16 cellular contexts compared by ENCODE assay signal in the genomic region with DNA sequence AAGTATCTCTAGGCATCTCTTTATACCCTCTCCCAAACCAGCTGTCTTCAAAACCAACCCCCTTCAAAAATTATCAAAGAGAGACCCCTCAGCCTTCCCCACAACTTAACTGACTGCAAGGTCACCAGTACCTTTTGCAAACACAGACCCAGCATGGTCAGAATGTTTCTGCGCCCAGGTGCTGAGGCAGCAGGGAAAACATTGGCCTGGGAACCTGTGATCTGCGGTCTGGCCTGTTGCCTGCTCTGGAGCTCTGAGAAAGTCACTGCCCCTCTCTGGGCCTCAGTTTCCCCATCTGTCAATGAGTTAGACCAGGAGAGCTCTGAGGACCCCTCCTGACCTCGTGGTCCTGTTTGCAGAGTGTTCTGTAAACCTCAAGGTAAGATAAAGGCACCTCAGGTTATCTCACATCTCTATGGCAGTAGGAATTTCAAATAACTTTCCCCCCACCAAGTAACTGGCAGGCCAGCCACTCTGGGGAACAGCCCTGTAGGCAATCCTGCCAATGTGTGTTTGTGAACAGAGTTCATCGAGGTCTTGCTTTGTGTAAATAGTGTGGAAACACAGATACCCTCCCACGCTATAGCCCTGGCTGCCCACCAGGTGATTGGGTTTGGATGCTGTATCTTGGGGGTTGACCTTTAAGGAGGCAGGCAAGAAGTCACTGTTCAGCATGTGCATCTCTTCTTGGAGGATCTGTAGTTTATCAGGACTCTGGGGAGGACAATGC. TPM values are rescaled to one million over a fixed set of nuclear protein-coding genes. Genes with fewer than 3 reads are reported as not detected.
"Had no signal": no experiment of that assay in that cellular context is flagged by ENCODE, and none has a peak within 500 bp of the region (broad histone marks: within the 10 kb centered on the region; RNA-seq: fewer than 3 reads in every experiment).

No MANE protein-coding gene starts in this region.

- H3K27ac ChIP-seq: foreskin keratinocyte, pancreas, tibial nerve had no signal

- DNase-seq: activated B cell treated with CpG ODN at 0.5 μM for 24 hours; activated CD4-positive, alpha-beta T cell treated with anti-CD3 and anti-CD28 coated beads, Interleukin-2, amount 10 ng/mL, durations not matched to agents 24 days and 14 days; activated gamma-delta T cell treated with Interleukin-2 at 50 U/mL for 16 hours; activated naive CD8-positive, alpha-beta T cell treated with anti-CD3 and anti-CD28 coated beads for 36 hours; anterior cingulate cortex; cerebellar nuclear complex; effector memory CD4-positive, alpha-beta T cell; foreskin keratinocyte; glutamatergic neuron; left ventricle myocardium superior; pancreas; stimulated activated CD4-positive, alpha-beta T cell treated with anti-CD3 and anti-CD28 coated beads, Interleukin-12 subunit alpha, Interleukin-12 subunit beta, amount 100 ng/mL, for 4 hours had no signal

- H3K9me3 ChIP-seq: pancreas, tibial nerve had no signal

- H3K27me3 ChIP-seq: pancreas, tibial nerve had no signal

- H3K4me3 ChIP-seq: pancreas, tibial nerve had no signal

- FAIRE-seq: pancreas, TTC549 had no signal

- H3K4me3 Mint-ChIP-seq: activated B cell treated with CpG ODN at 0.5 μM for 24 hours; activated CD4-positive, alpha-beta T cell treated with anti-CD3 and anti-CD28 coated beads, Interleukin-2, amount 10 ng/mL, durations not matched to agents 24 days and 14 days; activated naive CD8-positive, alpha-beta T cell treated with anti-CD3 and anti-CD28 coated beads for 36 hours; dendritic cell treated with granulocyte-macrophage colony-stimulating factor and Interleukin-4, amounts not matched to agents 40 ng/mL and 50 ng/mL, for 4 days; stimulated activated memory B cell treated with anti-CD40 and anti-IgM and Interleukin-4, amounts not matched to agents 10 μg/mL and 1 μg/mL and 100 μg/mL, for 72 hours had no signal

- ATAC-seq: foreskin keratinocyte; left ventricle myocardium superior; stimulated activated memory B cell treated with anti-CD40 and anti-IgM and Interleukin-4, amounts not matched to agents 10 μg/mL and 1 μg/mL and 100 μg/mL, for 72 hours had no signal

- H3K4me1 ChIP-seq: foreskin keratinocyte, pancreas had no signal

- H3K36me3 Mint-ChIP-seq: activated naive CD8-positive, alpha-beta T cell treated with anti-CD3 and anti-CD28 coated beads for 36 hours; stimulated activated memory B cell treated with anti-CD40 and anti-IgM and Interleukin-4, amounts not matched to agents 10 μg/mL and 1 μg/mL and 100 μg/mL, for 72 hours had no signal

- H3K27ac Mint-ChIP-seq: activated B cell treated with CpG ODN at 0.5 μM for 24 hours; activated CD4-positive, alpha-beta T cell treated with anti-CD3 and anti-CD28 coated beads, Interleukin-2, amount 10 ng/mL, durations not matched to agents 24 days and 14 days; activated naive CD8-positive, alpha-beta T cell treated with anti-CD3 and anti-CD28 coated beads for 36 hours; dendritic cell treated with granulocyte-macrophage colony-stimulating factor and Interleukin-4, amounts not matched to agents 40 ng/mL and 50 ng/mL, for 4 days; stimulated activated memory B cell treated with anti-CD40 and anti-IgM and Interleukin-4, amounts not matched to agents 10 μg/mL and 1 μg/mL and 100 μg/mL, for 72 hours had no signal

- H3K36me3 ChIP-seq: pancreas, tibial nerve had no signal

- H3K4me1 Mint-ChIP-seq: stimulated activated memory B cell treated with anti-CD40 and anti-IgM and Interleukin-4, amounts not matched to agents 10 μg/mL and 1 μg/mL and 100 μg/mL, for 72 hours had no signal

- H3K9me3 Mint-ChIP-seq: activated B cell treated with CpG ODN at 0.5 μM for 24 hours; activated CD4-positive, alpha-beta T cell treated with anti-CD3 and anti-CD28 coated beads, Interleukin-2, amount 10 ng/mL, durations not matched to agents 24 days and 14 days; activated naive CD8-positive, alpha-beta T cell treated with anti-CD3 and anti-CD28 coated beads for 36 hours; dendritic cell treated with granulocyte-macrophage colony-stimulating factor and Interleukin-4, amounts not matched to agents 40 ng/mL and 50 ng/mL, for 4 days; stimulated activated memory B cell treated with anti-CD40 and anti-IgM and Interleukin-4, amounts not matched to agents 10 μg/mL and 1 μg/mL and 100 μg/mL, for 72 hours had no signal

RNA-seq across cellular contexts. Expression of a gene that starts 50.0 kb away (rescaled TPM):
- total RNA-seq: foreskin keratinocyte had no signal
